In genomic region chr3:150409527-150410310, GRCh38 we compare ENCODE assay signal across 8 cellular contexts. TPM values are rescaled to one million over a fixed set of nuclear protein-coding genes. Genes with fewer than 3 reads are reported as not detected.
DNase-seq lines count a peak whose midpoint lies in the region; ATAC-seq and TF ChIP-seq lines count a peak whose summit lies in the region.

No MANE protein-coding gene starts in this region.

- H3K4me3 Mint-ChIP-seq in IgD-negative memory B cell = peak overlapping the region; percentile 89 to 97 (median 96)
- H3K4me3 Mint-ChIP-seq in activated naive CD8-positive, alpha-beta T cell treated with anti-CD3 and anti-CD28 coated beads, Interleukin-2, amount 50 U/mL, for 24 hours = peak overlapping the region; percentile 82

- no peaks in the 10 kb centered on the region for H3K9me3 Mint-ChIP-seq in IgD-negative memory B cell
- no peaks in the 10 kb centered on the region for H3K9me3 Mint-ChIP-seq in activated naive CD8-positive, alpha-beta T cell treated with anti-CD3 and anti-CD28 coated beads, Interleukin-2, amount 50 U/mL, for 24 hours

- no peaks in the 10 kb centered on the region for H3K27me3 Mint-ChIP-seq in IgD-negative memory B cell
- H3K27me3 Mint-ChIP-seq in activated naive CD8-positive, alpha-beta T cell treated with anti-CD3 and anti-CD28 coated beads, Interleukin-2, amount 50 U/mL, for 24 hours = no peaks in the 10 kb centered on the region

- DNase-seq in DMS114 treated with DMSO at 0.1 percent for 48 hours (lab: John Stamatoyannopoulos, UW; ENCODE audit: unreplicated experiment) (peak; percentile 19), SK-N-MC (ENCODE audit: low read depth, low spot score) (no peak), heart right ventricle (peak; percentile 75 to 78), posterior vena cava (ENCODE audit: low spot score) (peak; percentile 93), vagina (ENCODE audit: extremely low spot score in 2 of 2) (peak in 1 of 2 donors; percentile 89)
- DNase-seq in activated naive CD8-positive, alpha-beta T cell treated with anti-CD3 and anti-CD28 coated beads, Interleukin-2, amount 50 U/mL, for 24 hours = peak; percentile 78

- 0% methylated on average over 65 to 71 of the region's 71 CpGs for WGBS in heart right ventricle, 2 donors

- H3K27ac ChIP-seq in SK-N-MC = no peak overlapping the region
- peak overlapping the region; percentile 98 to 100 (median 100) for H3K27ac ChIP-seq in heart right ventricle
- H3K27ac ChIP-seq in vagina = peak overlapping the region; percentile 99

- H3K4me1 Mint-ChIP-seq in IgD-negative memory B cell = peaks cover 35 to 43% (median 41%) of the 10 kb centered on the region in 3 donors
- H3K4me1 Mint-ChIP-seq in activated naive CD8-positive, alpha-beta T cell treated with anti-CD3 and anti-CD28 coated beads, Interleukin-2, amount 50 U/mL, for 24 hours = peaks cover 45% of the 10 kb centered on the region

- H3K36me3 ChIP-seq in SK-N-MC (ENCODE audit: insufficient read depth, low read length) = peaks cover 24% of the 10 kb centered on the region
- H3K36me3 ChIP-seq in heart right ventricle = peaks cover 0 to 11% (median 0%) of the 10 kb centered on the region in 9 donors
- no peaks in the 10 kb centered on the region for H3K36me3 ChIP-seq in vagina

- peak; percentile 34 to 80 (median 64) for TF ChIP-seq CTCF in heart right ventricle (IDR thresholded peaks at IDR 0.05)
- peak in 2 of 3 experiments; percentile 31 to 41 for TF ChIP-seq CTCF in vagina (IDR thresholded peaks at IDR 0.05)

- H3K4me1 ChIP-seq in heart right ventricle = peaks cover 0 to 51% (median 38%) of the 10 kb centered on the region in 9 donors
- H3K4me1 ChIP-seq in vagina = peaks cover 42% of the 10 kb centered on the region

- ATAC-seq in GM21390 (IDR thresholded peaks at IDR 0.05; ENCODE audit: unreplicated experiment) = peak; percentile 37
- peak; percentile 38 for ATAC-seq in activated naive CD8-positive, alpha-beta T cell treated with anti-CD3 and anti-CD28 coated beads, Interleukin-2, amount 50 U/mL, for 24 hours
- peak; percentile 34 to 69 (median 54) for ATAC-seq in heart right ventricle

- TF ChIP-seq POLR2A in vagina (IDR thresholded peaks at IDR 0.05) = no peak

- intact Hi-C loops in heart right ventricle (cut with DNase I) (loop anchor here in 9 of 10 donors (2.0 to 10.0 kb wide), 19 partner anchors 37 to 445 kb away; partner anchors contain the start of genes EIF2A (in 3 of the 9) and SERP1 (in 3 of the 9)), posterior vena cava (cut with DNase I) (loop anchor here in 1 of 2 donors (2.0 to 10.0 kb wide), 3 partner anchors 39 to 185 kb away; no protein-coding TSS in a partner anchor), vagina (cut with DNase I) (loop anchor here (5.0 to 10.0 kb wide), 4 partner anchors 85 to 435 kb away; partner anchors contain the start of genes EIF2A, PFN2 and SERP1)

- no peaks in the 10 kb centered on the region for H3K9me3 ChIP-seq in SK-N-MC (ENCODE audit: low read depth, low read length)
- no peaks in the 10 kb centered on the region for H3K9me3 ChIP-seq in heart right ventricle
- no peaks in the 10 kb centered on the region for H3K9me3 ChIP-seq in vagina

- peak overlapping the region; percentile 90 for H3K9ac ChIP-seq in SK-N-MC (ENCODE audit: insufficient read length)

- H3K36me3 Mint-ChIP-seq in IgD-negative memory B cell = peaks cover 2% of the 10 kb centered on the region
- H3K36me3 Mint-ChIP-seq in activated naive CD8-positive, alpha-beta T cell treated with anti-CD3 and anti-CD28 coated beads, Interleukin-2, amount 50 U/mL, for 24 hours (ENCODE audit: low read depth) = peaks cover 30% of the 10 kb centered on the region

- peak overlapping the region; percentile 96 to 99 (median 99) for H3K27ac Mint-ChIP-seq in IgD-negative memory B cell
- peak overlapping the region; percentile 96 for H3K27ac Mint-ChIP-seq in activated naive CD8-positive, alpha-beta T cell treated with anti-CD3 and anti-CD28 coated beads, Interleukin-2, amount 50 U/mL, for 24 hours

- peak overlapping the region; percentile 88 for H3K4me3 ChIP-seq in SK-N-MC
- H3K4me3 ChIP-seq in heart right ventricle = peak overlapping the region; percentile 78 to 92 (median 86)
- H3K4me3 ChIP-seq in vagina = peak overlapping the region; percentile 74 to 84

- H3K27me3 ChIP-seq in heart right ventricle (no peaks in the 10 kb centered on the region), vagina (no peaks in the 10 kb centered on the region)

RNA-seq across cellular contexts. Expression of gene TSC22D2, which starts 1.6 kb away (rescaled TPM):
- polyA plus RNA-seq in IgD-negative memory B cell = 13.8 TPM
- total RNA-seq in heart right ventricle = 10 to 100 TPM; 17.2 to 73.1 (median 38.9) TPM
- 10 to 100 TPM; 11.8 to 15.1 TPM for polyA plus RNA-seq in heart right ventricle
- total RNA-seq in posterior vena cava = 10 to 100 TPM; 41.8 to 68.1 TPM
- total RNA-seq in vagina = 35.6 TPM
